15 cellular contexts compared by ENCODE assay signal in the genomic region with DNA sequence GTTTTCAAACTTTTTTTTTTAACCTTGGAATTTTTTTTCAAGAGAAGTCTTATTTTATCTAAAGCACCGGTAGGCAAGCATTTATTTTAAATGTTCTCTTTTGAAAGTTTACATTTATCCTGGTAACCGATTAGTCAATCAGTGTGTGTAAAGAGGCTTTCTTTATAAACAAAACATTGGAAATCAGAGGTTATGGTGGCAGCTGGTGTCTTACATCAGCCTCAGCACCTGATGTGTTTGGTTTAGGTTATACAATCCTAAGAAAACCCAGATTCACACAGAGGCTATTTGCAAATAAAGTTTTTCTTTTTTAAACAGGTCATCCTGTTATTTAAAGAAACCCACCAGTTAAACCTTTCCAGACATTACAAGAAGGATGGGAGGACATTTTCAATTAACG.
DNase-seq lines count a peak whose midpoint lies in the region; ATAC-seq and TF ChIP-seq lines count a peak whose summit lies in the region.
"Had no signal": no experiment of that assay in that cellular context is flagged by ENCODE, and none has a peak within 500 bp of the region (broad histone marks: within the 10 kb centered on the region; RNA-seq: fewer than 3 reads in every experiment).

No MANE protein-coding gene starts in this region.

- no peaks in the 10 kb centered on the region; the same call in 1 of the 2 replicates for H3K9me3 Mint-ChIP-seq in WTC11
- H3K9me3 Mint-ChIP-seq: GM23338, H9 had no signal

- POLR2A ChIA-PET in WTC11 (lab: Charles Lee): no interaction called here

- H3K4me3 Mint-ChIP-seq in WTC11: no peak overlapping the region
- H3K4me3 Mint-ChIP-seq: CD8-positive, alpha-beta memory T cell; GM23338; H9 had no signal

- no peak for ATAC-seq in WTC11
- ATAC-seq: GM23338 had no signal

- H3K27ac Mint-ChIP-seq in WTC11: no peak overlapping the region
- H3K27ac Mint-ChIP-seq: CD8-positive, alpha-beta memory T cell; GM23338; H9 had no signal

- peaks cover 13% of the 10 kb centered on the region for H3K4me1 Mint-ChIP-seq in WTC11
- H3K4me1 Mint-ChIP-seq: CD8-positive, alpha-beta memory T cell had no signal

- no peaks in the 10 kb centered on the region; the same call in 1 of the 2 replicates for H3K27me3 Mint-ChIP-seq in WTC11 (ENCODE audit: low read depth)
- H3K27me3 Mint-ChIP-seq: CD8-positive, alpha-beta memory T cell had no signal

- no peaks in the 10 kb centered on the region for H3K36me3 Mint-ChIP-seq in WTC11
- H3K36me3 Mint-ChIP-seq: CD8-positive, alpha-beta memory T cell had no signal

- DNase-seq in NCI-H1092 treated with DMSO at 0.1 percent for 48 hours (lab: John Stamatoyannopoulos, UW) (peak; percentile 2), NCI-H1092 (lab: John Stamatoyannopoulos, UW) (no peak), DMS53 (lab: John Stamatoyannopoulos, UW) (peak; percentile 25), NCI-H2171 (lab: John Stamatoyannopoulos, UW) (peak; percentile 55), WTC11 (ENCODE audit: low spot score) (no peak), glomerular visceral epithelial cell (ENCODE audit: extremely low spot score) (no peak), posterior cingulate gyrus (no peak)
- DNase-seq: 8988T; AML-193; Caco-2; CD8-positive, alpha-beta memory T cell; DMS79 treated with DMSO at 0.1 percent for 48 hours; EL; H9 had no signal

- intact Hi-C loops in posterior cingulate gyrus (cut with DNase I): no loop called here

- no peak for TF ChIP-seq CTCF in WTC11 (IDR thresholded peaks at IDR 0.05)

- CTCF ChIA-PET in WTC11 (lab: Charles Lee): no interaction called here

TF ChIP-seq in WTC11, 78 proteins besides CTCF, POLR2A, EP300 and RAD21:
- no peak for TF ChIP-seq SMAD3 (CRISPR knock-in tag; IDR thresholded peaks at IDR 0.05; ENCODE audit: borderline replicate concordance)
- TF ChIP-seq GABPB1 (CRISPR knock-in tag; IDR thresholded peaks at IDR 0.05): peak; percentile 55

Comparison
In these comparisons a context has a peak if more than half of its experiments do, and no peak if none do; other contexts are left out.
1. DNase-seq: peak in NCI-H1092 treated with DMSO at 0.1 percent for 48 hours (single experiment), DMS53 (single experiment) and NCI-H2171 (single experiment); none in NCI-H1092 (single experiment), WTC11 (single experiment), glomerular visceral epithelial cell (single experiment) and posterior cingulate gyrus (0 of 10).